Comparison of ENCODE assay signal across 13 cellular contexts in genomic region chr10:60312818-60313588, GRCh38.
DNase-seq lines count a peak whose midpoint lies in the region; ATAC-seq, FAIRE-seq and TF ChIP-seq lines count a peak whose summit lies in the region.
"Had no signal": no experiment of that assay in that cellular context is flagged by ENCODE, and none has a peak within 500 bp of the region (broad histone marks: within the 10 kb centered on the region; RNA-seq: fewer than 3 reads in every experiment).

No MANE protein-coding gene starts in this region.

- POLR2A ChIA-PET in PC-9 (lab: Charles Lee; ENCODE audit: unreplicated experiment) (interaction anchor here (0.6 kb wide), 1 partner anchor 11 kb away, joined by 7 read pairs; no protein-coding TSS in a partner anchor), endothelial cell of umbilical vein (lab: Charles Lee) (no interaction called here)

- H3K9me2 ChIP-seq in PC-9 (ENCODE audit: insufficient read depth), result no peaks in the 10 kb centered on the region

- H3K27ac ChIP-seq in PC-9 (peak overlapping the region; percentile 48), endothelial cell of umbilical vein (ENCODE audit: insufficient read depth, low read depth, low read length) (peak overlapping the region; percentile 94)
- H3K27ac ChIP-seq: VCaP had no signal

- H2AFZ ChIP-seq in PC-9 (0 out of 2 replicates have a peak overlapping the region, but pooled peaks have one; percentile 23), endothelial cell of umbilical vein (ENCODE audit: low read depth, low read length) (peak overlapping the region; percentile 78)

- H3K9me3 ChIP-seq in PC-9 (ENCODE audit: insufficient read depth, low read depth) (no peaks in the 10 kb centered on the region), endothelial cell of umbilical vein (replicated peaks; ENCODE audit: control insufficient read depth, insufficient read depth, low read length) (no peaks in the 10 kb centered on the region)

- intact Hi-C loops in PC-9 (cut with micrococcal nuclease; ENCODE audit: unreplicated experiment), result no loop called here
- intact Hi-C loops in endothelial cell of umbilical vein (cut with micrococcal nuclease), result no loop called here
- intact Hi-C loops in activated naive CD4-positive, alpha-beta T cell treated with anti-CD3 and anti-CD28 coated beads for 36 hours (cut with micrococcal nuclease), result loop anchor here (10.0 kb wide), 1 partner anchor 332 kb away; no protein-coding TSS in a partner anchor

- H3K27me3 ChIP-seq in PC-9 (ENCODE audit: insufficient read depth, low read depth), result no peaks in the 10 kb centered on the region
- H3K27me3 ChIP-seq in endothelial cell of umbilical vein (ENCODE audit: control insufficient read depth in 2 of 2, insufficient read depth in 2 of 2, low read length in 2 of 2), result no peaks in the 10 kb centered on the region

- dilution Hi-C loops in endothelial cell of umbilical vein (cut with MboI; ENCODE audit: extremely low pct_ligation_motif_present, low sequenced_read_pairs), result no loop called here

- H3K27ac Mint-ChIP-seq in activated naive CD4-positive, alpha-beta T cell treated with anti-CD3 and anti-CD28 coated beads for 36 hours, result no peak overlapping the region
- H3K27ac Mint-ChIP-seq: immature natural killer cell, natural killer cell had no signal

- TF ChIP-seq CTCF in PC-9 (conservative IDR thresholded peaks at IDR 0.05), result no peak
- no peak for TF ChIP-seq CTCF in endothelial cell of umbilical vein (IDR thresholded peaks at IDR 0.05; ENCODE audit: extremely low read depth in 1 of 2, insufficient read depth in 1 of 2, low read depth in 1 of 2, low read length in 2 of 2)
- TF ChIP-seq CTCF in omental fat pad (IDR thresholded peaks at IDR 0.05), result no peak

- H3K4me3 Mint-ChIP-seq in activated naive CD4-positive, alpha-beta T cell treated with anti-CD3 and anti-CD28 coated beads for 36 hours, result no peak overlapping the region
- H3K4me3 Mint-ChIP-seq: CD8-positive, alpha-beta memory T cell; immature natural killer cell; natural killer cell had no signal

- no peaks in the 10 kb centered on the region for H3K27me3 Mint-ChIP-seq in activated naive CD4-positive, alpha-beta T cell treated with anti-CD3 and anti-CD28 coated beads for 36 hours (ENCODE audit: low read depth)
- H3K27me3 Mint-ChIP-seq: CD8-positive, alpha-beta memory T cell had no signal

- H3K9me3 Mint-ChIP-seq in activated naive CD4-positive, alpha-beta T cell treated with anti-CD3 and anti-CD28 coated beads for 36 hours, result no peaks in the 10 kb centered on the region
- H3K9me3 Mint-ChIP-seq: natural killer cell had no signal

- no peaks in the 10 kb centered on the region for H3K9me1 ChIP-seq in endothelial cell of umbilical vein (replicated peaks; ENCODE audit: control insufficient read depth, extremely low read depth, insufficient read depth, low read length)

- peak; percentile 64 for FAIRE-seq in endothelial cell of umbilical vein (lab: Jason Lieb, UNC)

- H3K4me3 ChIP-seq in PC-9 (no peak overlapping the region), endothelial cell of umbilical vein (replicated peaks in 1 of 3; ENCODE audit: insufficient read depth in 1 of 3, low read depth in 1 of 3, low read length in 3 of 3) (peak overlapping the region in 1 of 3 experiments; percentile 5)

- no TSS peak for BruUV-seq in PC-9 (replicated peaks; lab: Mats Ljungman, UMichigan)
- TSS peak; percentile 22 for BruUV-seq in endothelial cell of umbilical vein (replicated peaks; lab: Mats Ljungman, UMichigan)

- H3F3A ChIP-seq in PC-9 (ENCODE audit: insufficient read depth, low read depth), result peaks cover 14% of the 10 kb centered on the region

- no peaks in the 10 kb centered on the region for H3K36me3 Mint-ChIP-seq in activated naive CD4-positive, alpha-beta T cell treated with anti-CD3 and anti-CD28 coated beads for 36 hours (ENCODE audit: low read depth)
- H3K36me3 Mint-ChIP-seq: immature natural killer cell, natural killer cell had no signal

- CTCF ChIA-PET in PC-9 (lab: Charles Lee) (interaction anchor here (0.5 to 0.7 kb wide), 2 partner anchors 213 to 585 kb away, joined by 4 to 9 read pairs; no protein-coding TSS in a partner anchor), endothelial cell of umbilical vein (lab: Charles Lee) (interaction anchor here (0.6 to 3.9 kb wide), 12 partner anchors 11 to 121 kb away, joined by 3 to 16 read pairs (median 5); no protein-coding TSS in a partner anchor)
- CTCF ChIA-PET in activated naive CD4-positive, alpha-beta T cell treated with anti-CD3 and anti-CD28 coated beads for 36 hours (lab: Charles Lee), result interaction anchor here (0.9 to 1.1 kb wide), 2 partner anchors 10 to 65 kb away, joined by 3 read pairs; no protein-coding TSS in a partner anchor

- no peaks in the 10 kb centered on the region for H3K79me2 ChIP-seq in PC-9 (ENCODE audit: low read depth)
- H3K79me2 ChIP-seq in endothelial cell of umbilical vein (ENCODE audit: control insufficient read depth, insufficient read depth, low read length), result no peaks in the 10 kb centered on the region

- no peaks in the 10 kb centered on the region for H4K20me1 ChIP-seq in PC-9 (ENCODE audit: insufficient read depth)
- no peaks in the 10 kb centered on the region for H4K20me1 ChIP-seq in endothelial cell of umbilical vein (replicated peaks; ENCODE audit: control insufficient read depth, extremely low read depth, insufficient read depth, low read length)

- no peak for TF ChIP-seq POLR2A in endothelial cell of umbilical vein (IDR thresholded peaks at IDR 0.05; ENCODE audit: low read depth, low read length)

- peak overlapping the region; percentile 46 for H3K9ac ChIP-seq in endothelial cell of umbilical vein (replicated peaks; ENCODE audit: extremely low read depth, insufficient read depth, low read length)

- H3K4me2 ChIP-seq in PC-9, result peak overlapping the region; percentile 35
- H3K4me2 ChIP-seq in endothelial cell of umbilical vein (ENCODE audit: insufficient read depth, low read length), result peak overlapping the region; percentile 93

- H3K4me1 ChIP-seq in PC-9 (replicated peaks; ENCODE audit: insufficient read depth), result peaks cover 29% of the 10 kb centered on the region
- peaks cover 39% of the 10 kb centered on the region for H3K4me1 ChIP-seq in endothelial cell of umbilical vein (ENCODE audit: control insufficient read depth, extremely low read depth, insufficient read depth, low read length)

- no peaks in the 10 kb centered on the region for H3K36me3 ChIP-seq in PC-9 (ENCODE audit: low read depth)
- H3K36me3 ChIP-seq in endothelial cell of umbilical vein (ENCODE audit: control insufficient read depth in 2 of 2, extremely low read depth in 1 of 2, insufficient read depth in 2 of 2, low read length in 2 of 2), result no peaks in the 10 kb centered on the region

- ATAC-seq in omental fat pad (ENCODE audit: low FRiP score) (peak; percentile 74), HG03565 (IDR thresholded peaks at IDR 0.05; ENCODE audit: unreplicated experiment) (no peak)
- ATAC-seq: natural killer cell had no signal

- H3K4me1 Mint-ChIP-seq in activated naive CD4-positive, alpha-beta T cell treated with anti-CD3 and anti-CD28 coated beads for 36 hours (ENCODE audit: low read depth), result peaks cover 24% of the 10 kb centered on the region
- H3K4me1 Mint-ChIP-seq: immature natural killer cell, natural killer cell had no signal

- DNase-seq in Daoy (ENCODE audit: low read depth), result peak; percentile 5
- peak; percentile 8 to 71 for DNase-seq in PC-9
- peak; percentile 75 for DNase-seq in endothelial cell of umbilical vein (ENCODE audit: low read depth, low spot score)
- no peak for DNase-seq in omental fat pad (ENCODE audit: low spot score)
- DNase-seq in activated naive CD4-positive, alpha-beta T cell treated with anti-CD3 and anti-CD28 coated beads for 36 hours, result no peak
- no peak for DNase-seq in ureter (ENCODE audit: low spot score)
- DNase-seq in NCI-H1092 (lab: John Stamatoyannopoulos, UW), result no peak
- DNase-seq: aorta; CD8-positive, alpha-beta memory T cell; immature natural killer cell; natural killer cell had no signal

TF ChIP-seq in endothelial cell of umbilical vein, 7 proteins besides CTCF, POLR2A, EP300 and RAD21:
- TF ChIP-seq POLR2AphosphoS5 (IDR thresholded peaks at IDR 0.05; ENCODE audit: insufficient read depth, low read depth, low read length) (peak; percentile 33), JUN (IDR thresholded peaks at IDR 0.05; ENCODE audit: borderline replicate concordance, insufficient read depth, insufficient read length, low read depth) (peak; percentile 51), GATA2 (IDR thresholded peaks at IDR 0.05; ENCODE audit: insufficient read depth, insufficient read length, low read depth, low read length) (peak; percentile 89), MAX (IDR thresholded peaks at IDR 0.05; ENCODE audit: insufficient read depth, insufficient read length) (no peak), EZH2 (IDR thresholded peaks at IDR 0.05; ENCODE audit: borderline replicate concordance, low read depth, low read length, severe bottlenecking) (no peak), MYC (IDR thresholded peaks at IDR 0.05; ENCODE audit: low read depth, low read length) (no peak), FOS (IDR thresholded peaks at IDR 0.05; ENCODE audit: borderline replicate concordance, insufficient read depth, low read length) (peak; percentile 87)

Comparison
In these comparisons a context has a peak if more than half of its experiments do, and no peak if none do; other contexts are left out.
1. DNase-seq: peak in Daoy (single experiment), PC-9 (2 of 2) and endothelial cell of umbilical vein (single experiment); none in omental fat pad (single experiment), activated naive CD4-positive, alpha-beta T cell treated with anti-CD3 and anti-CD28 coated beads for 36 hours (single experiment), ureter (single experiment) and NCI-H1092 (single experiment).